9 cellular contexts compared by ENCODE assay signal in genomic region chr14:21263284-21264024, GRCh38. TPM values are rescaled to one million over a fixed set of nuclear protein-coding genes. Genes with fewer than 3 reads are reported as not detected.
DNase-seq lines count a peak whose midpoint lies in the region; ATAC-seq and TF ChIP-seq lines count a peak whose summit lies in the region.
"Had no signal": no experiment of that assay in that cellular context is flagged by ENCODE, and none has a peak within 500 bp of the region (broad histone marks: within the 10 kb centered on the region; RNA-seq: fewer than 3 reads in every experiment).

No MANE protein-coding gene starts in this region.

- H3K4me3 ChIP-seq in BE2C (ENCODE audit: low read depth, low read length): 0 out of 2 replicates have a peak overlapping the region, but pooled peaks have one; percentile 2

- no peaks in the 10 kb centered on the region for H3K27me3 ChIP-seq in BE2C

- no peak for DNase-seq in BE2C
- DNase-seq in left lobe of liver (ENCODE audit: low spot score): no peak
- DNase-seq in superior temporal gyrus (ENCODE audit: extremely low spot score): no peak
- no peak for DNase-seq in inferior parietal cortex (ENCODE audit: extremely low spot score)
- DNase-seq in pons (ENCODE audit: low spot score): no peak
- DNase-seq in NCI-H1048 (lab: John Stamatoyannopoulos, UW): no peak
- DNase-seq: substantia nigra had no signal

- TF ChIP-seq CTCF in BE2C (IDR thresholded peaks at IDR 0.05; ENCODE audit: low read depth, low read length): no peak

- H3K9me3 Mint-ChIP-seq in activated T-helper 17 cell treated with anti-CD3 and anti-CD28 coated beads, Interleukin-2, amount 50 U/mL, for 72 hours: no peaks in the 10 kb centered on the region

- H3K4me1 ChIP-seq in BE2C: peaks cover 2% of the 10 kb centered on the region; the same call in 1 of the 2 replicates

- no peaks in the 10 kb centered on the region for H3K9me3 ChIP-seq in BE2C

- H3K4me3 Mint-ChIP-seq in activated T-helper 17 cell treated with anti-CD3 and anti-CD28 coated beads, Interleukin-2, amount 50 U/mL, for 72 hours: peak overlapping the region; percentile 94

- peaks cover 94% of the 10 kb centered on the region for H3K36me3 ChIP-seq in BE2C

- H3K27ac Mint-ChIP-seq in activated T-helper 17 cell treated with anti-CD3 and anti-CD28 coated beads, Interleukin-2, amount 50 U/mL, for 72 hours: peak overlapping the region; percentile 99

- ATAC-seq in HG02852 (IDR thresholded peaks at IDR 0.05; ENCODE audit: unreplicated experiment): peak; percentile 13
- ATAC-seq in activated T-helper 17 cell treated with anti-CD3 and anti-CD28 coated beads, Interleukin-2, amount 50 U/mL, for 72 hours (replicated peaks): peak; percentile 20
- ATAC-seq in left lobe of liver: peak; percentile 11

- H3K27me3 Mint-ChIP-seq in activated T-helper 17 cell treated with anti-CD3 and anti-CD28 coated beads, Interleukin-2, amount 50 U/mL, for 72 hours: no peaks in the 10 kb centered on the region

- H3K36me3 Mint-ChIP-seq in activated T-helper 17 cell treated with anti-CD3 and anti-CD28 coated beads, Interleukin-2, amount 50 U/mL, for 72 hours (ENCODE audit: low read depth): peaks cover 100% of the 10 kb centered on the region

- H3K4me1 Mint-ChIP-seq in activated T-helper 17 cell treated with anti-CD3 and anti-CD28 coated beads, Interleukin-2, amount 50 U/mL, for 72 hours: peaks cover 48% of the 10 kb centered on the region

RNA-seq across cellular contexts. Expression of gene HNRNPC, which starts 5.8 kb away (rescaled TPM):
- 554 TPM for polyA plus RNA-seq in BE2C (2012; ENCODE audit: insufficient read depth, insufficient read length, low read depth)
- total RNA-seq in activated T-helper 17 cell treated with anti-CD3 and anti-CD28 coated beads, Interleukin-2, amount 50 U/mL, for 72 hours: 100 to 1,000 TPM; 720 to 984 TPM
- 162 TPM for total RNA-seq in left lobe of liver

RNA-seq across cellular contexts. Expression of gene RPGRIP1, which starts 16.4 kb away (rescaled TPM):
- 0.36 TPM for polyA plus RNA-seq in BE2C (2012; ENCODE audit: insufficient read depth, insufficient read length, low read depth)
- not detected for total RNA-seq in activated T-helper 17 cell treated with anti-CD3 and anti-CD28 coated beads, Interleukin-2, amount 50 U/mL, for 72 hours
- 0.23 TPM for total RNA-seq in left lobe of liver
